ENCODE assay signal across 26 cellular contexts in genomic region chr13:19085258-19085657, GRCh38.
"Had no signal": no experiment of that assay in that cellular context is flagged by ENCODE, and none has a peak within 500 bp of the region (broad histone marks: within the 10 kb centered on the region; RNA-seq: fewer than 3 reads in every experiment).

No MANE protein-coding gene starts in this region.

- H3K4me3 ChIP-seq: heart right ventricle, hepatocyte, left lung, neural progenitor cell, ovary, skin epidermis, suprapubic skin, thoracic aorta, tibial artery had no signal

- H3K27ac Mint-ChIP-seq: mesothelial cell of epicardium; naive B cell; natural killer cell; nephron progenitor cell; neural progenitor cell; progenitor cell of endocrine pancreas; stimulated activated naive CD8-positive, alpha-beta T cell treated with anti-CD3 and anti-CD28 coated beads, Interleukin-15, Interleukin-2, amounts not matched to agents 100 ng/mL and 50 ng/mL, for 24 hours; type B pancreatic cell had no signal

- H3K27ac ChIP-seq: heart right ventricle, hepatocyte, left lung, neural progenitor cell, ovary, skin epidermis, suprapubic skin, thoracic aorta, tibial artery had no signal

- H3K27me3 ChIP-seq: hepatocyte, left lung, neural progenitor cell, ovary, suprapubic skin, tibial artery had no signal

- H3K4me2 ChIP-seq: hepatocyte, neural progenitor cell had no signal

- H3K9ac ChIP-seq: neural progenitor cell had no signal

- H3K79me2 ChIP-seq: hepatocyte had no signal

- H3K36me3 Mint-ChIP-seq: naive B cell, natural killer cell, neural progenitor cell, type B pancreatic cell had no signal

- H3K4me3 Mint-ChIP-seq: mesothelial cell of epicardium; naive B cell; natural killer cell; nephron progenitor cell; neural progenitor cell; stimulated activated naive CD8-positive, alpha-beta T cell treated with anti-CD3 and anti-CD28 coated beads, Interleukin-15, Interleukin-2, amounts not matched to agents 100 ng/mL and 50 ng/mL, for 24 hours; type B pancreatic cell had no signal

- ATAC-seq: heart right ventricle, left colon, left lung, natural killer cell, right cardiac atrium, sciatic nerve had no signal

- H2AFZ ChIP-seq: hepatocyte, neural progenitor cell had no signal

- H3K4me1 ChIP-seq: heart right ventricle, left lung, neural progenitor cell, suprapubic skin, tibial artery had no signal

- H3K36me3 ChIP-seq: heart right ventricle, left lung, neural progenitor cell, ovary, suprapubic skin, thoracic aorta, tibial artery had no signal

- H3K4me1 Mint-ChIP-seq: mesothelial cell of epicardium, naive B cell, natural killer cell, nephron progenitor cell, neural progenitor cell had no signal

- DNase-seq: heart right ventricle; left colon; mesenchymal stem cell; naive B cell; natural killer cell; nephron progenitor cell; ovary; retina; right cardiac atrium; stimulated activated CD4-positive, alpha-beta T cell treated with anti-CD3 and anti-CD28 coated beads, Interleukin-12 subunit alpha, Interleukin-12 subunit beta, amount 100 ng/mL, for 4 hours; stimulated activated CD4-positive, alpha-beta T cell treated with anti-CD3 and anti-CD28 coated beads, Interleukin-15, amount 100 ng/mL, for 24 hours; stimulated activated CD4-positive, alpha-beta T cell treated with anti-CD3 and anti-CD28 coated beads, Interleukin-2, amount 100 ng/mL, for 24 hours; stimulated activated CD4-positive, alpha-beta T cell treated with anti-CD3 and anti-CD28 coated beads, Interleukin-4, amount 100 ng/mL, for 1 hour; stimulated activated naive CD4-positive, alpha-beta T cell; tibial artery had no signal

- H3K9me3 ChIP-seq: ovary, suprapubic skin, thoracic aorta had no signal

- H3K27me3 Mint-ChIP-seq: naive B cell; progenitor cell of endocrine pancreas; stimulated activated naive CD8-positive, alpha-beta T cell treated with anti-CD3 and anti-CD28 coated beads, Interleukin-15, Interleukin-2, amounts not matched to agents 100 ng/mL and 50 ng/mL, for 24 hours; type B pancreatic cell had no signal
